ENCODE assay signal across 1 cellular context in genomic region chr22:46591890-46592289, GRCh38.
TF ChIP-seq lines count a peak whose summit lies in the region.

No MANE protein-coding gene starts in this region.

TF ChIP-seq in IMR-90, 13 proteins besides CTCF, POLR2A, EP300 and RAD21 (continued from another document):
- TF ChIP-seq USF2 (IDR thresholded peaks at IDR 0.05; ENCODE audit: low read depth, low read length) (no peak), FOS (IDR thresholded peaks at IDR 0.05; ENCODE audit: low read depth, low read length) (no peak), MAFK (IDR thresholded peaks at IDR 0.05; ENCODE audit: low read depth, low read length) (no peak), ELK1 (IDR thresholded peaks at IDR 0.05; ENCODE audit: borderline replicate concordance, low read depth, low read length) (no peak)
